In genomic region chr7:159006610-159007130, GRCh38 we compare ENCODE assay signal across 1 cellular context.
TF ChIP-seq lines count a peak whose summit lies in the region.

No MANE protein-coding gene starts in this region.

TF ChIP-seq in K562, 482 proteins besides CTCF, POLR2A, EP300 and RAD21 (continued from another document and continues in another):
- TF ChIP-seq REST (CRISPR knock-in tag; IDR thresholded peaks at IDR 0.05; ENCODE audit: low read depth) (0 out of 2 replicates have a peak, but pooled peaks have one; percentile 25), C11orf30 (IDR thresholded peaks at IDR 0.05; ENCODE audit: low read depth) (0 out of 2 replicates have a peak, but pooled peaks have one; percentile 36), FOXK1 (CRISPR knock-in tag; IDR thresholded peaks at IDR 0.05; ENCODE audit: borderline replicate concordance) (no peak), ZNF217 (CRISPR knock-in tag; IDR thresholded peaks at IDR 0.05) (no peak), TAF1 (IDR thresholded peaks at IDR 0.05; ENCODE audit: control insufficient read depth, extremely low read depth, insufficient read depth, low read length, severe bottlenecking) (no peak), ZNF445 (CRISPR knock-in tag; IDR thresholded peaks at IDR 0.05; ENCODE audit: low read depth) (peak; percentile 29; the same call in 1 of the 2 replicates), NCOA1 (IDR thresholded peaks at IDR 0.05; ENCODE audit: low read depth) (no peak), ATF4 (CRISPR knock-in tag; IDR thresholded peaks at IDR 0.05) (peak; percentile 63; the same call in 1 of the 2 replicates), TFAP4 (CRISPR knock-in tag; IDR thresholded peaks at IDR 0.05; ENCODE audit: borderline replicate concordance) (peak; percentile 36; the same call in 1 of the 2 replicates), RNF219 (CRISPR knock-in tag; IDR thresholded peaks at IDR 0.05) (no peak), ZFX (CRISPR knock-in tag; IDR thresholded peaks at IDR 0.05) (peak; percentile 26; the same call in 1 of the 2 replicates), SMC3 (conservative IDR thresholded peaks at IDR 0.05; ENCODE audit: insufficient read depth, low read depth, low read length) (no peak), ZBTB12 (CRISPR knock-in tag; IDR thresholded peaks at IDR 0.05) (no peak; the same call in 1 of the 2 replicates), NONO (IDR thresholded peaks at IDR 0.05; ENCODE audit: low read depth in 2 of 2, low read length in 1 of 2) (no peak; a peak in 1 of 4 replicates), SNAPC5 (CRISPR knock-in tag; IDR thresholded peaks at IDR 0.05) (no peak), ZNF696 (CRISPR knock-in tag; conservative IDR thresholded peaks at IDR 0.05) (no peak), PHB2 (IDR thresholded peaks at IDR 0.05; ENCODE audit: low read depth) (no peak), ZNF778 (CRISPR knock-in tag; IDR thresholded peaks at IDR 0.05) (no peak), MGA (IDR thresholded peaks at IDR 0.05) (peak; percentile 98), ZBTB2 (IDR thresholded peaks at IDR 0.05) (no peak), ZNF12 (CRISPR knock-in tag; IDR thresholded peaks at IDR 0.05) (no peak; the same call in 1 of the 2 replicates), CXXC5 (CRISPR knock-in tag; IDR thresholded peaks at IDR 0.05) (peak; percentile 67), KLF16 (IDR thresholded peaks at IDR 0.05) (no peak), POLR2AphosphoS2 (IDR thresholded peaks at IDR 0.05; ENCODE audit: low read length) (no peak), MIER1 (IDR thresholded peaks at IDR 0.05; ENCODE audit: low read depth) (no peak), SAP30 (IDR thresholded peaks at IDR 0.05; ENCODE audit: borderline replicate concordance, insufficient read depth, low read depth, low read length, poor library complexity, severe bottlenecking) (no peak), ZNF561 (CRISPR knock-in tag; conservative IDR thresholded peaks at IDR 0.05) (no peak), CEBPB (tag; IDR thresholded peaks at IDR 0.05) (no peak), L3MBTL2 (IDR thresholded peaks at IDR 0.05) (peak; percentile 98), HMGN3 (IDR thresholded peaks at IDR 0.05; ENCODE audit: borderline replicate concordance, extremely low read depth, insufficient read length, low read depth, low read length) (no peak), LEF1 (IDR thresholded peaks at IDR 0.05) (peak; percentile 49; the same call in 1 of the 2 replicates), SRSF7 (optimal IDR thresholded peaks at IDR 0.05; ENCODE audit: low read depth, low read length) (no peak), ESRRB (CRISPR knock-in tag; IDR thresholded peaks at IDR 0.05; ENCODE audit: borderline replicate concordance) (no peak), PKNOX1 (IDR thresholded peaks at IDR 0.05) (no peak), ZFPM2 (CRISPR knock-in tag; IDR thresholded peaks at IDR 0.05) (no peak), TBL1XR1 (IDR thresholded peaks at IDR 0.05; ENCODE audit: low read length in 2 of 2) (no peak), ZNF239 (CRISPR knock-in tag; IDR thresholded peaks at IDR 0.05) (peak; percentile 25; the same call in 1 of the 2 replicates)
